21 cellular contexts compared by ENCODE assay signal in genomic region chr11:14506532-14506931, GRCh38. TPM values are rescaled to one million over a fixed set of nuclear protein-coding genes. Genes with fewer than 3 reads are reported as not detected.
A peak's percentile ranks its signal among the peaks of the same experiment; 100 is the strongest.
DNase-seq lines count a peak whose midpoint lies in the region; ATAC-seq, FAIRE-seq and TF ChIP-seq lines count a peak whose summit lies in the region.
"Had no signal": no experiment of that assay in that cellular context is flagged by ENCODE, and none has a peak within 500 bp of the region (broad histone marks: within the 10 kb centered on the region; RNA-seq: fewer than 3 reads in every experiment).

No MANE protein-coding gene starts in this region.

- POLR2A ChIA-PET in naive thymus-derived CD8-positive, alpha-beta T cell (lab: Charles Lee) = no interaction called here

- H3K4me3 ChIP-seq in astrocyte of the spinal cord (ENCODE audit: low read depth, low read length) = no peak overlapping the region
- H3K4me3 ChIP-seq: dorsolateral prefrontal cortex, K562, left lung, Peyer's patch had no signal

- no peaks in the 10 kb centered on the region for H3K27me3 Mint-ChIP-seq in activated T-cell treated with anti-CD3 and anti-CD28 coated beads, Interleukin-2, amount 50 U/mL, for 24 hours
- H3K27me3 Mint-ChIP-seq in naive thymus-derived CD8-positive, alpha-beta T cell = no peaks in the 10 kb centered on the region
- H3K27me3 Mint-ChIP-seq: CD8-positive, alpha-beta memory T cell had no signal

- peaks cover 97% of the 10 kb centered on the region for H3K36me3 Mint-ChIP-seq in activated T-cell treated with anti-CD3 and anti-CD28 coated beads, Interleukin-2, amount 50 U/mL, for 24 hours (ENCODE audit: low read depth)
- H3K36me3 Mint-ChIP-seq in naive thymus-derived CD8-positive, alpha-beta T cell = peaks cover 0 to 75% (median 20%) of the 10 kb centered on the region in 3 donors

- TF ChIP-seq CTCF in astrocyte of the spinal cord (IDR thresholded peaks at IDR 0.05; ENCODE audit: low read depth, low read length) = no peak

- DNase-seq in activated T-cell treated with anti-CD3 and anti-CD28 coated beads, Interleukin-2, amount 50 U/mL, for 24 hours = no peak
- DNase-seq in activated T-cell treated with anti-CD3 and anti-CD28 coated beads, Interleukin-2, amount 50 U/mL, for 1 hour = no peak
- DNase-seq in MV-4-11 (lab: John Stamatoyannopoulos, UW) = peak; percentile 18
- DNase-seq in astrocyte of the spinal cord (ENCODE audit: low read depth, low spot score) = peak; percentile 34
- no peak for DNase-seq in naive thymus-derived CD8-positive, alpha-beta T cell
- no peak for DNase-seq in left ventricle myocardium superior
- no peak for DNase-seq in RCC 7860 (ENCODE audit: low spot score)
- DNase-seq: ACHN; activated gamma-delta T cell; CD8-positive, alpha-beta memory T cell; DMS79; dorsolateral prefrontal cortex; left lung; NCI-H1048; NCI-H2029 treated with DMSO at 0.1 percent for 48 hours; NCI-H446; Peyer's patch; stimulated activated CD8-positive, alpha-beta memory T cell treated with anti-CD3 and anti-CD28 coated beads, Interleukin-4, amount 100 ng/mL, for 48 hours had no signal

- ATAC-seq in naive thymus-derived CD8-positive, alpha-beta T cell = no peak
- no peak for ATAC-seq in left ventricle myocardium superior
- no peak for ATAC-seq in GM18502 (IDR thresholded peaks at IDR 0.05; ENCODE audit: poor library complexity, unreplicated experiment)
- ATAC-seq: K562, left lung had no signal

- H3K9me3 Mint-ChIP-seq in activated T-cell treated with anti-CD3 and anti-CD28 coated beads, Interleukin-2, amount 50 U/mL, for 24 hours = no peaks in the 10 kb centered on the region
- no peaks in the 10 kb centered on the region for H3K9me3 Mint-ChIP-seq in naive thymus-derived CD8-positive, alpha-beta T cell
- H3K9me3 Mint-ChIP-seq: CD8-positive, alpha-beta memory T cell had no signal

- no peak for FAIRE-seq in RCC 7860 (lab: Jason Lieb, UNC)
- FAIRE-seq: bronchial epithelial cell, K562 had no signal

- intact Hi-C loops in left ventricle myocardium superior (cut with micrococcal nuclease) = no loop called here

- in situ Hi-C loops in astrocyte of the spinal cord (cut with HindIII; ENCODE audit: low sequenced_read_pairs) = no loop called here

- H3K4me1 Mint-ChIP-seq in activated T-cell treated with anti-CD3 and anti-CD28 coated beads, Interleukin-2, amount 50 U/mL, for 24 hours (ENCODE audit: low read depth) = peaks cover 21% of the 10 kb centered on the region
- H3K4me1 Mint-ChIP-seq in naive thymus-derived CD8-positive, alpha-beta T cell = peaks cover 0 to 12% (median 8%) of the 10 kb centered on the region in 4 donors

- no peak overlapping the region for H3K4me3 Mint-ChIP-seq in activated T-cell treated with anti-CD3 and anti-CD28 coated beads, Interleukin-2, amount 50 U/mL, for 24 hours
- no peak overlapping the region for H3K4me3 Mint-ChIP-seq in naive thymus-derived CD8-positive, alpha-beta T cell
- H3K4me3 Mint-ChIP-seq: CD8-positive, alpha-beta memory T cell had no signal

- peak overlapping the region; percentile 83 for H3K27ac Mint-ChIP-seq in activated T-cell treated with anti-CD3 and anti-CD28 coated beads, Interleukin-2, amount 50 U/mL, for 24 hours
- H3K27ac Mint-ChIP-seq in naive thymus-derived CD8-positive, alpha-beta T cell = peak overlapping the region in 7 of 10 donors; percentile 5 to 82 (median 30)

RNA-seq across cellular contexts. Expression of gene COPB1, which starts 6.9 kb away (rescaled TPM):
- total RNA-seq in naive thymus-derived CD8-positive, alpha-beta T cell = 10 to 100 TPM; 78.3 to 79.6 TPM
- polyA plus RNA-seq in naive thymus-derived CD8-positive, alpha-beta T cell = 10 to 100 TPM; 46.6 to 67.7 (median 64.9) TPM
- total RNA-seq in left ventricle myocardium superior = 43.6 TPM

RNA-seq across cellular contexts. Expression of gene PSMA1, which starts 13.7 kb away (rescaled TPM):
- total RNA-seq in naive thymus-derived CD8-positive, alpha-beta T cell = 100 to 1,000 TPM; 150 to 152 TPM
- 100 to 1,000 TPM; 154 to 159 (median 156) TPM for polyA plus RNA-seq in naive thymus-derived CD8-positive, alpha-beta T cell
- total RNA-seq in left ventricle myocardium superior = 115 TPM

Comparison
In these comparisons a context has a peak if more than half of its experiments do, and no peak if none do; other contexts are left out.
1. DNase-seq: peak in MV-4-11 (single experiment) and astrocyte of the spinal cord (single experiment); none in activated T-cell treated with anti-CD3 and anti-CD28 coated beads, Interleukin-2, amount 50 U/mL, for 24 hours (single experiment), activated T-cell treated with anti-CD3 and anti-CD28 coated beads, Interleukin-2, amount 50 U/mL, for 1 hour (single experiment), naive thymus-derived CD8-positive, alpha-beta T cell (0 of 10), left ventricle myocardium superior (single experiment) and RCC 7860 (single experiment).